ENCODE assay signal across 8 cellular contexts in genomic region chr1:26530898-26531598, GRCh38. TPM values are rescaled to one million over a fixed set of nuclear protein-coding genes. Genes with fewer than 3 reads are reported as not detected.
DNase-seq lines count a peak whose midpoint lies in the region; ATAC-seq and TF ChIP-seq lines count a peak whose summit lies in the region.

No MANE protein-coding gene starts in this region.

- peak overlapping the region; percentile 54 for H3K4me3 ChIP-seq in CD8-positive, alpha-beta memory T cell (ENCODE audit: low read length)
- H3K4me3 ChIP-seq in GM23338: peak overlapping the region; percentile 95
- H3K4me3 ChIP-seq in liver (ENCODE audit: low read depth in 1 of 3, low read length in 3 of 3): no peak overlapping the region
- H3K4me3 ChIP-seq in tibial nerve: peak overlapping the region in 2 of 4 donors; percentile 35 to 60

- POLR2A ChIA-PET in CD8-positive, alpha-beta memory T cell (lab: Charles Lee): interaction anchor here (0.8 to 1.4 kb wide), 2 partner anchors 10 to 31 kb away, joined by 3 to 8 read pairs; no protein-coding TSS in a partner anchor

- H3K27me3 ChIP-seq in CD8-positive, alpha-beta memory T cell (ENCODE audit: insufficient read depth, low read length, poor library complexity, severe bottlenecking): no peaks in the 10 kb centered on the region
- H3K27me3 ChIP-seq in GM23338 (ENCODE audit: insufficient read depth): no peaks in the 10 kb centered on the region
- no peaks in the 10 kb centered on the region for H3K27me3 ChIP-seq in liver (ENCODE audit: control insufficient read depth in 4 of 4, insufficient read depth in 4 of 4, low read length in 3 of 4)
- H3K27me3 ChIP-seq in tibial nerve: no peaks in the 10 kb centered on the region

- peak overlapping the region in 7 of 8 donors; percentile 32 to 90 (median 68) for H3K27ac Mint-ChIP-seq in CD8-positive, alpha-beta memory T cell
- H3K27ac Mint-ChIP-seq in GM23338 (peak overlapping the region; percentile 72; the same call in 1 of the 2 replicates), brain (peak overlapping the region in 2 of 5 experiments; percentile 45 to 81)

- peaks cover 33 to 48% (median 35%) of the 10 kb centered on the region in 3 donors for H3K4me1 Mint-ChIP-seq in CD8-positive, alpha-beta memory T cell
- H3K4me1 Mint-ChIP-seq in GM23338 (peaks cover 18% of the 10 kb centered on the region; the same call in 2 of the 3 replicates), brain (peaks cover 18% of the 10 kb centered on the region)

- ATAC-seq in GM23338 (peak; percentile 89), GM21619 (IDR thresholded peaks at IDR 0.05; ENCODE audit: unreplicated experiment) (no peak), HG02938 (IDR thresholded peaks at IDR 0.05; ENCODE audit: unreplicated experiment) (no peak)

- H3F3A ChIP-seq in GM23338 (replicated peaks; ENCODE audit: low read depth): peaks cover 14% of the 10 kb centered on the region; the same call in 1 of the 2 replicates

- H3K9me2 ChIP-seq in GM23338 (ENCODE audit: insufficient read depth): no peaks in the 10 kb centered on the region

- H3K36me3 Mint-ChIP-seq in CD8-positive, alpha-beta memory T cell: no peaks in the 10 kb centered on the region
- no peaks in the 10 kb centered on the region for H3K36me3 Mint-ChIP-seq in GM23338 (ENCODE audit: low read depth)
- H3K36me3 Mint-ChIP-seq in brain: no peaks in the 10 kb centered on the region

- H3K4me2 ChIP-seq in GM23338: peak overlapping the region; percentile 99

- H3K9me3 ChIP-seq in CD8-positive, alpha-beta memory T cell (ENCODE audit: low read length): no peaks in the 10 kb centered on the region
- H3K9me3 ChIP-seq in liver (ENCODE audit: control insufficient read depth in 4 of 4, low read length in 3 of 4) (no peaks in the 10 kb centered on the region), tibial nerve (no peaks in the 10 kb centered on the region)

- H4K20me1 ChIP-seq in GM23338 (replicated peaks; ENCODE audit: insufficient read depth): peaks cover 7% of the 10 kb centered on the region

- H2AFZ ChIP-seq in GM23338: 0 out of 2 replicates have a peak overlapping the region, but pooled peaks have one; percentile 3

- TF ChIP-seq POLR2A in tibial nerve (IDR thresholded peaks at IDR 0.05): no peak

- TF ChIP-seq EP300 in tibial nerve (IDR thresholded peaks at IDR 0.05): no peak

- H3K4me1 ChIP-seq in CD8-positive, alpha-beta memory T cell (ENCODE audit: insufficient read depth, low read length): peaks cover 44% of the 10 kb centered on the region
- H3K4me1 ChIP-seq in GM23338 (ENCODE audit: insufficient read depth) (peaks cover 20% of the 10 kb centered on the region), liver (ENCODE audit: control insufficient read depth in 4 of 4, insufficient read depth in 4 of 4, low read length in 3 of 4) (peaks cover 3 to 24% (median 10%) of the 10 kb centered on the region in 4 donors), tibial nerve (peaks cover 0 to 19% (median 9%) of the 10 kb centered on the region in 4 donors)

- H3K36me3 ChIP-seq in CD8-positive, alpha-beta memory T cell (ENCODE audit: insufficient read depth, low read length): no peaks in the 10 kb centered on the region
- no peaks in the 10 kb centered on the region for H3K36me3 ChIP-seq in GM23338 (ENCODE audit: insufficient read depth)
- no peaks in the 10 kb centered on the region for H3K36me3 ChIP-seq in liver (ENCODE audit: control insufficient read depth in 4 of 4, insufficient read depth in 3 of 4, low read depth in 1 of 4, low read length in 3 of 4)
- no peaks in the 10 kb centered on the region for H3K36me3 ChIP-seq in tibial nerve

- H3K4me3 Mint-ChIP-seq in CD8-positive, alpha-beta memory T cell: peak overlapping the region; percentile 82 to 88 (median 85)
- peak overlapping the region; percentile 89 for H3K4me3 Mint-ChIP-seq in GM23338
- H3K4me3 Mint-ChIP-seq in brain: peak overlapping the region; percentile 85 to 88 (median 87)

- no peak for DNase-seq in CD8-positive, alpha-beta memory T cell
- DNase-seq in GM23338 (ENCODE audit: low spot score): peak; percentile 93
- peak; percentile 65 for DNase-seq in NCI-H510A treated with DMSO at 0.1 percent for 48 hours (lab: John Stamatoyannopoulos, UW)
- DNase-seq in tibial nerve (ENCODE audit: low spot score in 2 of 2): no peak

- CTCF ChIA-PET in CD8-positive, alpha-beta memory T cell (lab: Charles Lee): interaction anchor here (1.3 to 4.9 kb wide), 6 partner anchors 8 to 71 kb away, joined by 3 to 54 read pairs (median 4); no protein-coding TSS in a partner anchor

- H3K9me3 Mint-ChIP-seq in CD8-positive, alpha-beta memory T cell: no peaks in the 10 kb centered on the region
- H3K9me3 Mint-ChIP-seq in GM23338: no peaks in the 10 kb centered on the region
- H3K9me3 Mint-ChIP-seq in brain: no peaks in the 10 kb centered on the region

- 69% methylated on average over 9 of the region's 9 CpGs for WGBS in liver
- whole genome bisulfite sequencing in tibial nerve, 2 donors: 62 to 91% methylated on average over 5 to 7 of the region's 9 CpGs

- no peak for TF ChIP-seq RAD21 in liver (IDR thresholded peaks at IDR 0.05)

- TF ChIP-seq CTCF in GM23338 (conservative IDR thresholded peaks at IDR 0.05; ENCODE audit: low read depth in 2 of 2) (peak; percentile 52 to 79), brain (conservative IDR thresholded peaks at IDR 0.05) (peak in 1 of 2 experiments; percentile 24), liver (IDR thresholded peaks at IDR 0.05; ENCODE audit: low read depth, low read length, missing input control) (peak; percentile 5), tibial nerve (IDR thresholded peaks at IDR 0.05) (no peak)

- H3K27me3 Mint-ChIP-seq in CD8-positive, alpha-beta memory T cell: no peaks in the 10 kb centered on the region
- H3K27me3 Mint-ChIP-seq in GM23338 (ENCODE audit: insufficient read depth, low read depth, poor library complexity): peaks cover 6% of the 10 kb centered on the region
- H3K27me3 Mint-ChIP-seq in brain: peaks cover 7% of the 10 kb centered on the region

- H3K79me2 ChIP-seq in GM23338 (replicated peaks; ENCODE audit: insufficient read depth): peaks cover 37% of the 10 kb centered on the region

- no peak overlapping the region for H3K9ac ChIP-seq in liver (ENCODE audit: low read depth in 1 of 2, low read length in 2 of 2)

- H3K27ac ChIP-seq in CD8-positive, alpha-beta memory T cell (ENCODE audit: low read depth, low read length): peak overlapping the region; percentile 51
- peak overlapping the region; percentile 88 for H3K27ac ChIP-seq in GM23338 (ENCODE audit: low read depth)
- H3K27ac ChIP-seq in liver (ENCODE audit: low read depth in 1 of 2, low read length in 2 of 2): no peak overlapping the region
- peak overlapping the region in 1 of 4 donors; percentile 84 for H3K27ac ChIP-seq in tibial nerve

TF ChIP-seq in GM23338, 12 proteins besides CTCF, POLR2A, EP300 and RAD21 (continues in another document):
- 0 out of 2 replicates have a peak, but pooled peaks have one; percentile 22 for TF ChIP-seq CREB1 (CRISPR knock-in tag; IDR thresholded peaks at IDR 0.05; ENCODE audit: low read depth)
- peak; percentile 54 for TF ChIP-seq POLR2AphosphoS5 (IDR thresholded peaks at IDR 0.05; ENCODE audit: low read depth)

TF ChIP-seq in liver, 16 proteins besides CTCF, POLR2A, EP300 and RAD21:
- TF ChIP-seq RXRA (IDR thresholded peaks at IDR 0.05) (no peak), FOXA1 (IDR thresholded peaks at IDR 0.05) (no peak), HNF4A (conservative IDR thresholded peaks at IDR 0.05) (peak in 1 of 2 donors; percentile 50)

RNA-seq across cellular contexts. Expression of gene RPS6KA1, which starts 1.5 kb away (rescaled TPM):
- total RNA-seq in CD8-positive, alpha-beta memory T cell: 100 to 1,000 TPM; 187 to 189 TPM
- 193 TPM for polyA plus RNA-seq in CD8-positive, alpha-beta memory T cell
- total RNA-seq in GM23338 (2014; rRNA removed; shearing (Covaris generic)): 68.6 and 84.2 TPM in 2 replicates
- polyA plus RNA-seq in GM23338 (2016; fragmentation: Nextera tagmentation; extraction: Ambion mirVana): 28.3 and 30.5 TPM in 2 replicates
- polyA plus RNA-seq in brain (ENCODE audit: insufficient read depth, low read depth, low replicate concordance): 24.0 TPM
- total RNA-seq in liver: 10 to 100 TPM in 1 of 2 donors, 1 to 10 TPM in 1; 9.7 to 26.8 TPM
- 1 to 10 TPM; 4.0 to 5.1 TPM for polyA plus RNA-seq in liver
- total RNA-seq in tibial nerve: 10 to 100 TPM; 10.7 to 37.2 (median 13.5) TPM

RNA-seq across cellular contexts. Expression of gene HMGN2, which starts 58.8 kb away (rescaled TPM):
- total RNA-seq in CD8-positive, alpha-beta memory T cell: 100 to 1,000 TPM; 877 to 878 TPM
- 599 TPM for polyA plus RNA-seq in CD8-positive, alpha-beta memory T cell
- 330 and 377 TPM in 2 replicates for total RNA-seq in GM23338 (2014; rRNA removed; shearing (Covaris generic))
- 1,101 and 1,122 TPM in 2 replicates for polyA plus RNA-seq in GM23338 (2016; fragmentation: Nextera tagmentation; extraction: Ambion mirVana)
- polyA plus RNA-seq in brain (ENCODE audit: insufficient read depth, low read depth, low replicate concordance): 1,696 TPM
- total RNA-seq in liver: 100 to 1,000 TPM in 1 of 2 donors, 10 to 100 TPM in 1; 51.8 to 218 TPM
- 100 to 1,000 TPM in 1 of 2 donors, 10 to 100 TPM in 1; 81.8 to 183 TPM for polyA plus RNA-seq in liver
- total RNA-seq in tibial nerve: 100 to 1,000 TPM; 165 to 237 (median 207) TPM

Comparison
In these comparisons a context has a peak if more than half of its experiments do, and no peak if none do; other contexts are left out.
1. DNase-seq: peak in GM23338 (single experiment) and NCI-H510A treated with DMSO at 0.1 percent for 48 hours (single experiment); none in CD8-positive, alpha-beta memory T cell (0 of 5) and tibial nerve (0 of 2).
2. H3K27ac ChIP-seq: peak in CD8-positive, alpha-beta memory T cell (single experiment) and GM23338 (single experiment); none in liver (0 of 2).
3. H3K4me3 ChIP-seq: peak in CD8-positive, alpha-beta memory T cell (single experiment) and GM23338 (single experiment); none in liver (0 of 3).
4. CTCF ChIP-seq: peak in GM23338 (2 of 2) and liver (single experiment); none in tibial nerve (0 of 5).
5. Peak in every context shown above with its lines, with median percentiles within 50 percentile points of each other: H3K4me3 Mint-ChIP-seq.